In genomic region chrX:80138938-80139337, GRCh38 we compare ENCODE assay signal across 36 cellular contexts.
"Had no signal": no experiment of that assay in that cellular context is flagged by ENCODE, and none has a peak within 500 bp of the region (broad histone marks: within the 10 kb centered on the region; RNA-seq: fewer than 3 reads in every experiment).

No MANE protein-coding gene starts in this region.

- H3K9me3 ChIP-seq: MG63 had no signal

- DNase-seq: Karpas-422, Kasumi-1, MG63, MV-4-11, NCI-H1048, NCI-H1092, NCI-H1092 treated with DMSO at 0.1 percent for 48 hours, NCI-H1105, NCI-H1105 treated with DMSO at 0.1 percent for 48 hours, NCI-H1417, NCI-H1417 treated with DMSO at 0.1 percent for 48 hours, NCI-H1436, NCI-H1436 treated with DMSO at 0.1 percent for 48 hours, NCI-H146, NCI-H1694, NCI-H1694 treated with DMSO at 0.1 percent for 48 hours, NCI-H187, NCI-H187 treated with DMSO at 0.1 percent for 48 hours, NCI-H1930, NCI-H2029, NCI-H2029 treated with DMSO at 0.1 percent for 48 hours, NCI-H2081, NCI-H2081 treated with DMSO at 0.1 percent for 48 hours, NCI-H2107, NCI-H2171, NCI-H2171 treated with DMSO at 0.1 percent for 48 hours, NCI-H2227 treated with DMSO at 0.1 percent for 48 hours, NCI-H226, NCI-H345, NCI-H446, NCI-H446 treated with DMSO at 0.1 percent for 48 hours, NCI-H510A, NCI-H510A treated with DMSO at 0.1 percent for 48 hours, NCI-H524, NCI-H524 treated with DMSO at 0.1 percent for 48 hours, NCI-H526 had no signal

- H3K27me3 ChIP-seq: MG63 had no signal

- H3K36me3 ChIP-seq: MG63 had no signal

- H3K4me3 ChIP-seq: MG63 had no signal
